In the genomic region with DNA sequence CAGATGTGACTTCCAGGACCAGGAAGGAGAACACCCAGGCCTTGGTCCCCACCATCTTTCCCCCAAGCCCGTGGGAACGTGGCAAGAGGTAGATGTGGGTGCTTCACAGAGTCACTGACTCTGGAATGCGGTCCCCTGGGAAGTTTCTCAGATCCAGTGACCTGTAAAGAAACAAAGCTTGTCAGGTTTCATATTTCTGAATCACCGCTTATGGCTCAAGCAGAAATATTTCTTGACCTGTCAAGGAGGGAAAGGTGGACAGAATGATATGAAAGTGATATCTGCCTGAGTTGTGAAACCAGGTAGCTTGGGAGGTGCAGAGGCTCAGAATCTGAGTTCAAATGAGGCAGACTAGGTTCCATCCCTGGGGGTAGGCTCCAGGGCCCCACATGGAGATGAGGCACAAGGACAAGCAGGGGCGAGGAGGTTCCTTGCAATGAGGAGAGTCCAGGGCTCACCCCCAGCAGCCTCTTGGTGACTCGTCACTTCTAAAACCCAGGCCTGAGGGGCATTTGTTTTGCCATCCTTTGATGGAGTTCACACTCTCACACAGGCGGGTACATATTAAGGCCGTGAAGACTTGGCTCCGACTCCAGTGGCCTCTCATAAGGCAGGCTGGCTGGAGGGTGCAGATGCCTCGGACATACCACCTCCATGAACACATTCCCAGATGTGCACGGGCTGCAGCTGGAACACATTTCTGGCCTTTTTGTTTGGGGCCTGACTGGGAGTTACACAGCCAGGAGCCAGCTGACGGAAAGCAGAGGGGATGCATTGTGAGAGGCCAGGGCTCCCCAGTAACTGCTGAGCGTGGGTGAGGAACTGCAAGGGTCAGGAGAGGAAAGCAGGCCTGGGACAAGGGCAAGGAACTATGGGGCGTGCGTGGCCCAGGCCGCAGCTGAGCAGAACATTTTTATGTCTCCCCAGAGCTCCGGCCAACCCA, we compare ENCODE assay signal across 22 cellular contexts. TPM values are rescaled to one million over a fixed set of nuclear protein-coding genes. Genes with fewer than 3 reads are reported as not detected.
DNase-seq lines count a peak whose midpoint lies in the region; ATAC-seq, FAIRE-seq and TF ChIP-seq lines count a peak whose summit lies in the region.
"Had no signal": no experiment of that assay in that cellular context is flagged by ENCODE, and none has a peak within 500 bp of the region (broad histone marks: within the 10 kb centered on the region; RNA-seq: fewer than 3 reads in every experiment).

No MANE protein-coding gene starts in this region.

- no peak overlapping the region for H3K4me3 Mint-ChIP-seq in endodermal cell
- H3K4me3 Mint-ChIP-seq: activated naive CD4-positive, alpha-beta T cell treated with anti-CD3 and anti-CD28 coated beads for 36 hours; stimulated activated naive CD8-positive, alpha-beta T cell treated with anti-CD3 and anti-CD28 coated beads, Interleukin-15, amount 100 ng/mL, for 72 hours had no signal

- no peaks in the 10 kb centered on the region for H3K36me3 Mint-ChIP-seq in endodermal cell (ENCODE audit: low read depth)

- intact Hi-C loops in pancreas (cut with DNase I) = no loop called here

- no peak for FAIRE-seq in pancreas (lab: Jason Lieb, UNC)
- FAIRE-seq: GM18507, H1 had no signal

- H3K9ac ChIP-seq in subcutaneous abdominal adipose tissue (ENCODE audit: low read length in 5 of 5) (no peak overlapping the region), endodermal cell (ENCODE audit: extremely low read depth, low read length, poor library complexity, severe bottlenecking) (no peak overlapping the region)

- H3K4me1 Mint-ChIP-seq in endodermal cell = peaks cover 33% of the 10 kb centered on the region

- ATAC-seq in pancreas (no peak), GM19351 (IDR thresholded peaks at IDR 0.05; ENCODE audit: unreplicated experiment) (no peak), HG03571 (IDR thresholded peaks at IDR 0.05; ENCODE audit: unreplicated experiment) (no peak)
- ATAC-seq: body of pancreas; stimulated activated naive CD8-positive, alpha-beta T cell treated with anti-CD3 and anti-CD28 coated beads, Interleukin-15, amount 100 ng/mL, for 72 hours had no signal

- H3K9me3 ChIP-seq in subcutaneous abdominal adipose tissue (ENCODE audit: control insufficient read depth in 5 of 5, low read length in 5 of 5) (no peaks in the 10 kb centered on the region), endodermal cell (ENCODE audit: control insufficient read depth, low read length) (no peaks in the 10 kb centered on the region), pancreas (no peaks in the 10 kb centered on the region)
- H3K9me3 ChIP-seq: body of pancreas, right lobe of liver had no signal

- H3K27me3 ChIP-seq in subcutaneous abdominal adipose tissue (ENCODE audit: control insufficient read depth in 5 of 5, insufficient read depth in 4 of 5, low read length in 5 of 5) (no peaks in the 10 kb centered on the region), endodermal cell (ENCODE audit: control insufficient read depth, insufficient read depth, low read length, poor library complexity, severe bottlenecking) (no peaks in the 10 kb centered on the region), pancreas (no peaks in the 10 kb centered on the region)
- H3K27me3 ChIP-seq: body of pancreas, right lobe of liver had no signal

- TF ChIP-seq CTCF in fibroblast of mammary gland (conservative IDR thresholded peaks at IDR 0.05; ENCODE audit: control insufficient read depth, insufficient read depth, low read depth, low read length) (no peak), endodermal cell (conservative IDR thresholded peaks at IDR 0.05) (no peak), pancreas (IDR thresholded peaks at IDR 0.05) (no peak)

- H3K27me3 Mint-ChIP-seq in endodermal cell (ENCODE audit: insufficient read depth) = peaks cover 47% of the 10 kb centered on the region
- H3K27me3 Mint-ChIP-seq: stimulated activated naive CD8-positive, alpha-beta T cell treated with anti-CD3 and anti-CD28 coated beads, Interleukin-15, amount 100 ng/mL, for 72 hours had no signal

- peak; percentile 87 for TF ChIP-seq EP300 in Ishikawa (IDR thresholded peaks at IDR 0.05; ENCODE audit: borderline replicate concordance)

- H3K4me1 ChIP-seq in subcutaneous abdominal adipose tissue (ENCODE audit: control insufficient read depth in 5 of 5, insufficient read depth in 5 of 5, low read length in 5 of 5) (peaks cover 6 to 33% (median 21%) of the 10 kb centered on the region in 5 donors), endodermal cell (ENCODE audit: control insufficient read depth, insufficient read depth, low read length) (peaks cover 18% of the 10 kb centered on the region), pancreas (no peaks in the 10 kb centered on the region)
- H3K4me1 ChIP-seq: body of pancreas, right lobe of liver had no signal

- H3K9me3 Mint-ChIP-seq in endodermal cell = no peaks in the 10 kb centered on the region
- H3K9me3 Mint-ChIP-seq: activated naive CD4-positive, alpha-beta T cell treated with anti-CD3 and anti-CD28 coated beads for 36 hours; stimulated activated naive CD8-positive, alpha-beta T cell treated with anti-CD3 and anti-CD28 coated beads, Interleukin-15, amount 100 ng/mL, for 72 hours had no signal

- peak; percentile 7 for DNase-seq in fibroblast of mammary gland (ENCODE audit: low read depth)
- DNase-seq in mucosa of gallbladder (ENCODE audit: low spot score) = peak; percentile 14
- DNase-seq in endodermal cell = no peak
- no peak for DNase-seq in pancreas
- DNase-seq: activated naive CD4-positive, alpha-beta T cell treated with anti-CD3 and anti-CD28 coated beads for 36 hours; cortex of kidney; MV-4-11; NCI-H2081 treated with DMSO at 0.1 percent for 48 hours; NCI-H510A treated with DMSO at 0.1 percent for 48 hours; right lobe of liver; SIG-M5; stimulated activated CD4-positive, alpha-beta T cell treated with anti-CD3 and anti-CD28 coated beads, Interleukin-2, amount 100 ng/mL, for 24 hours; stimulated activated naive CD8-positive, alpha-beta T cell treated with anti-CD3 and anti-CD28 coated beads, Interleukin-15, amount 100 ng/mL, for 72 hours had no signal

- no peak overlapping the region for H3K27ac Mint-ChIP-seq in endodermal cell
- H3K27ac Mint-ChIP-seq: activated naive CD4-positive, alpha-beta T cell treated with anti-CD3 and anti-CD28 coated beads for 36 hours; stimulated activated naive CD8-positive, alpha-beta T cell treated with anti-CD3 and anti-CD28 coated beads, Interleukin-15, amount 100 ng/mL, for 72 hours had no signal

- peak overlapping the region; percentile 30 for H3K27ac ChIP-seq in subcutaneous abdominal adipose tissue (ENCODE audit: low read depth, low read length)
- H3K27ac ChIP-seq in endodermal cell (ENCODE audit: low read depth, low read length) = no peak overlapping the region
- no peak overlapping the region for H3K27ac ChIP-seq in pancreas
- H3K27ac ChIP-seq: body of pancreas, HL-60, right lobe of liver had no signal

- no peaks in the 10 kb centered on the region for H3K36me3 ChIP-seq in subcutaneous abdominal adipose tissue (ENCODE audit: control insufficient read depth in 5 of 5, insufficient read depth in 5 of 5, low read length in 5 of 5)
- no peaks in the 10 kb centered on the region for H3K36me3 ChIP-seq in endodermal cell (ENCODE audit: control insufficient read depth, insufficient read depth, low read length)
- H3K36me3 ChIP-seq in pancreas = no peaks in the 10 kb centered on the region
- H3K36me3 ChIP-seq: right lobe of liver had no signal

- no peak for TF ChIP-seq RAD21 in Ishikawa (IDR thresholded peaks at IDR 0.05; ENCODE audit: low read depth)

- no peak overlapping the region for H3K4me3 ChIP-seq in fibroblast of mammary gland (ENCODE audit: control insufficient read depth, low read depth, low read length)
- peak overlapping the region in 2 of 5 donors; percentile 45 to 47 for H3K4me3 ChIP-seq in subcutaneous abdominal adipose tissue (ENCODE audit: low read depth in 1 of 5, low read length in 5 of 5)
- H3K4me3 ChIP-seq in endodermal cell (ENCODE audit: low read length) = no peak overlapping the region
- no peak overlapping the region for H3K4me3 ChIP-seq in pancreas
- H3K4me3 ChIP-seq: body of pancreas, right lobe of liver had no signal

- 84 to 88% methylated on average over 14 to 17 of the region's 17 CpGs for WGBS in endodermal cell (ENCODE audit: insufficient coverage in 1 of 2, insufficient read length in 1 of 2), 2 experiments
- 69 to 72% methylated on average over 17 of the region's 17 CpGs for WGBS in pancreas, 2 donors

TF ChIP-seq in Ishikawa, 13 proteins besides CTCF, POLR2A, EP300 and RAD21 (continues in another document):
- TF ChIP-seq ZBTB7A (IDR thresholded peaks at IDR 0.05; ENCODE audit: low read depth) (no peak), TAF1 (IDR thresholded peaks at IDR 0.05; ENCODE audit: low read depth) (0 out of 2 replicates have a peak, but pooled peaks have one; percentile 22)

RNA-seq across cellular contexts. Expression of a gene that starts 1.3 kb away (rescaled TPM):
- total RNA-seq in mucosa of gallbladder = 19.2 TPM
- total RNA-seq in endodermal cell = under 1 TPM in 1 of 2 donors, not detected in 1; 0.07 TPM
- 0.07 TPM for polyA plus RNA-seq in endodermal cell (2013, experiment 1 of 2)
- 0.08 TPM for polyA plus RNA-seq in endodermal cell (2013, experiment 2 of 2)
- 10 to 100 TPM in 1 of 6 donors, 1 to 10 TPM in 2, under 1 TPM in 3; 0.28 to 20.7 (median 3.1) TPM for total RNA-seq in pancreas
- polyA plus RNA-seq in pancreas = 1 to 10 TPM; 1.0 to 1.1 TPM
- total RNA-seq: activated naive CD4-positive, alpha-beta T cell treated with anti-CD3 and anti-CD28 coated beads for 36 hours; H1; T-helper 1 cell treated with Interleukin-12 subunit alpha and Interleukin-12 subunit beta and Interleukin-4 antibody, amounts not matched to agents 30 ng/mL and 1 ng/mL, for 36 hours had no signal

RNA-seq across cellular contexts. Expression of a gene that starts 24.8 kb away (rescaled TPM):
- total RNA-seq in mucosa of gallbladder (47.2 TPM), endodermal cell (10 to 100 TPM; 60.5 to 62.7 TPM), pancreas (10 to 100 TPM; 17.6 to 31.1 (median 20.9) TPM)
- 34.6 TPM for polyA plus RNA-seq in endodermal cell (2013, experiment 1 of 2)
- polyA plus RNA-seq in endodermal cell (2013, experiment 2 of 2) = 37.6 TPM
- 1 to 10 TPM; 6.3 to 8.3 TPM for polyA plus RNA-seq in pancreas

Comparison
In these comparisons a context has a peak if more than half of its experiments do, and no peak if none do; other contexts are left out.
1. DNase-seq: peak in fibroblast of mammary gland (single experiment) and mucosa of gallbladder (single experiment); none in endodermal cell (single experiment) and pancreas (0 of 6).